ENCODE assay signal across 17 cellular contexts in the genomic region with DNA sequence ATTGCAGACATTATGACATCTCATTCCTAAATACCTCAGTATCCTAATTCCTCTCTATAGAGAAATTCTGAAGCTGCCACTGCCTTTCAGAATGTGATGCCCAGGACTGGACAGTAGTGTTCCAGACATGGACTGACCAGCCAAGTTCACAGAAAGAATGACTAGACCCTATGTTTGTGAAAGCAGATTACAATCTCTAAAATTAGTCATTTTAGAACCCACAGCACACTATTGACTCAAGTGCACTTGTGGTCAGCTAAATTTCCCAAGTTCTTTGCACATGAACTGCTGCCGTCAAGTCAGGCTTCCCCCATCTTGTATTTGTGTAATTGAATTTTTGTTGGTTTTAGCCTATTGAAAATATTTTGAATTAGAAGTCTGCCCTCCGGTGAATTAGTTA.
DNase-seq lines count a peak whose midpoint lies in the region; ATAC-seq, FAIRE-seq and TF ChIP-seq lines count a peak whose summit lies in the region.
"Had no signal": no experiment of that assay in that cellular context is flagged by ENCODE, and none has a peak within 500 bp of the region (broad histone marks: within the 10 kb centered on the region; RNA-seq: fewer than 3 reads in every experiment).

No MANE protein-coding gene starts in this region.

- no peak for TF ChIP-seq POLR2A in HepG2 (IDR thresholded peaks at IDR 0.05; ENCODE audit: insufficient read depth in 1 of 2, low read depth in 2 of 2, low read length in 2 of 2)

- no peak overlapping the region for H2BK120ac ChIP-seq in H9 (ENCODE audit: low read depth, low read length, poor library complexity, severe bottlenecking)

- H2BK12ac ChIP-seq in H9 (ENCODE audit: insufficient read length, low read depth, low read length) = no peak overlapping the region

- no peaks in the 10 kb centered on the region for H3K4me1 ChIP-seq in HepG2 (ENCODE audit: insufficient read depth, low read length)
- H3K4me1 ChIP-seq in H9 (ENCODE audit: insufficient read depth, low read length) = no peaks in the 10 kb centered on the region

- no peak overlapping the region for H4K8ac ChIP-seq in H9 (replicated peaks; ENCODE audit: insufficient read length, low read depth, low read length)

- CTCF ChIA-PET in HepG2 (lab: Yijun Ruan, JAX; ENCODE audit: low intra/inter-chr PET ratio, low total read pairs) = no interaction called here

- H3K36me3 ChIP-seq in HepG2 (replicated peaks in 1 of 2; ENCODE audit: control insufficient read depth in 1 of 2, insufficient read depth in 2 of 2, low read length in 2 of 2) = no peaks in the 10 kb centered on the region

- ATAC-seq in HepG2 (no peak), HG03460 (IDR thresholded peaks at IDR 0.05; ENCODE audit: unreplicated experiment) (no peak)
- ATAC-seq: Right ventricle myocardium inferior had no signal

- WGBS in HepG2 (ENCODE audit: low lambda C conversion rate) = 0% methylated on average over 2 of the region's 2 CpGs
- WGBS in H9 (ENCODE audit: extremely low coverage, insufficient read length, low lambda C conversion rate) = no CpG with 5 or more reads among the region's 2 CpGs

- no peak overlapping the region for H3K4me3 Mint-ChIP-seq in H9
- H3K4me3 Mint-ChIP-seq: IgD-negative memory B cell had no signal

- H3K4me3 ChIP-seq in choroid plexus epithelial cell (ENCODE audit: low read depth, low read length) (no peak overlapping the region), HepG2 (replicated peaks in 1 of 3; ENCODE audit: insufficient read depth in 1 of 3, low read depth in 2 of 3, low read length in 3 of 3) (no peak overlapping the region)
- H3K4me3 ChIP-seq: skin epidermis had no signal

- H3K79me2 ChIP-seq in HepG2 (ENCODE audit: insufficient read depth, low read length) = no peaks in the 10 kb centered on the region
- H3K79me2 ChIP-seq in H9 (ENCODE audit: insufficient read depth, low read length) = no peaks in the 10 kb centered on the region

- H2AFZ ChIP-seq in HepG2 (ENCODE audit: low read length) (no peak overlapping the region), H9 (ENCODE audit: low read length) (no peak overlapping the region)

- no peak for FAIRE-seq in HepG2 (lab: Jason Lieb, UNC)

- H3K27ac ChIP-seq in HepG2 (ENCODE audit: extremely low read length, insufficient read depth, low read length) (no peak overlapping the region), H9 (ENCODE audit: insufficient read length, low read depth, low read length) (no peak overlapping the region)
- H3K27ac ChIP-seq: skin epidermis had no signal

- H3K9me3 Mint-ChIP-seq in H9 = peaks cover 0 to 26% of the 10 kb centered on the region in 2 experiments; a peak in 2 of 5 replicates
- H3K9me3 Mint-ChIP-seq: IgD-negative memory B cell had no signal

- no peak overlapping the region for H3K9ac ChIP-seq in HepG2 (ENCODE audit: insufficient read depth, low read depth, low read length)
- H3K9ac ChIP-seq in H9 (ENCODE audit: extremely low read depth, insufficient read length, low read length) = no peak overlapping the region

- no peak overlapping the region for H4K91ac ChIP-seq in H9 (ENCODE audit: insufficient read length, low read depth, low read length)

- H3K4me2 ChIP-seq in HepG2 (ENCODE audit: low read depth, low read length) = no peak overlapping the region
- H3K4me2 ChIP-seq in H9 (ENCODE audit: insufficient read depth, insufficient read length, low read length) = no peak overlapping the region

- no peak for TF ChIP-seq EP300 in HepG2 (IDR thresholded peaks at IDR 0.05; ENCODE audit: low read depth in 2 of 2, low read length in 2 of 2)
- no peak for TF ChIP-seq EP300 in HepG2 (CRISPR knock-in tag; IDR thresholded peaks at IDR 0.05; ENCODE audit: borderline replicate concordance)

- no peak overlapping the region for H3T11ph ChIP-seq in H9 (ENCODE audit: low read length)

- H3K36me3 Mint-ChIP-seq in H9 (ENCODE audit: insufficient read depth in 1 of 3, low read depth in 3 of 3) = no peaks in the 10 kb centered on the region
- H3K36me3 Mint-ChIP-seq: IgD-negative memory B cell had no signal

- TF ChIP-seq CTCF in choroid plexus epithelial cell (conservative IDR thresholded peaks at IDR 0.05; ENCODE audit: low read depth, low read length) (no peak), HepG2 (CRISPR knock-in tag; IDR thresholded peaks at IDR 0.05) (no peak), H9 (conservative IDR thresholded peaks at IDR 0.05) (no peak)

- POLR2A ChIA-PET in HepG2 (lab: Yijun Ruan, JAX) = no interaction called here

- H2BK20ac ChIP-seq in H9 (ENCODE audit: low read depth, low read length, poor library complexity, severe bottlenecking) = no peak overlapping the region

- no peak overlapping the region for H3K18ac ChIP-seq in H9 (ENCODE audit: insufficient read length, low read depth, low read length)

- no peak overlapping the region for H3K27ac Mint-ChIP-seq in H9
- H3K27ac Mint-ChIP-seq: IgD-negative memory B cell had no signal

- no peak overlapping the region for H3K23ac ChIP-seq in H9 (ENCODE audit: insufficient read length, low read depth, low read length)

- H3K14ac ChIP-seq in H9 (ENCODE audit: insufficient read depth, low read length) = no peak overlapping the region

- no peak overlapping the region for H3K4ac ChIP-seq in H9 (ENCODE audit: low read depth, low read length)

- H3K79me1 ChIP-seq in H9 (ENCODE audit: insufficient read depth, low read depth, low read length, poor library complexity, severe bottlenecking) = no peaks in the 10 kb centered on the region

- no TSS peak for BruUV-seq in HepG2 (replicated peaks; lab: Mats Ljungman, UMichigan)

- intact Hi-C loops in HepG2 (cut with micrococcal nuclease; ENCODE audit: unreplicated experiment) = no loop called here

- TF ChIP-seq RAD21 in HepG2 (CRISPR knock-in tag; IDR thresholded peaks at IDR 0.05) = no peak

- H2BK15ac ChIP-seq in H9 (ENCODE audit: low read depth, low read length) = no peak overlapping the region

- no peak overlapping the region for H2BK5ac ChIP-seq in H9 (ENCODE audit: insufficient read length, low read length)

- no peak overlapping the region for H3K56ac ChIP-seq in H9 (ENCODE audit: insufficient read length, low read depth, low read length)

- H3K23me2 ChIP-seq in H9 (ENCODE audit: insufficient read length, low read depth, low read length, poor library complexity, severe bottlenecking) = no peaks in the 10 kb centered on the region

- peaks cover 1% of the 10 kb centered on the region; the same call in 1 of the 2 replicates for H3K27me3 Mint-ChIP-seq in H9 (ENCODE audit: low read depth)

- no peak overlapping the region for H2AK5ac ChIP-seq in H9 (ENCODE audit: insufficient read length, low read length)

- in situ Hi-C loops in HepG2 (cut with HindIII; ENCODE audit: extremely low pct_ligation_motif_present, low pct_unique_long_range_greater_than_20kb) = no loop called here

- no peaks in the 10 kb centered on the region for H3K9me3 ChIP-seq in HepG2 (ENCODE audit: low read length)
- H3K9me3 ChIP-seq in H9 (ENCODE audit: control insufficient read depth, low read depth, low read length) = peaks cover 17% of the 10 kb centered on the region

- H4K20me1 ChIP-seq in HepG2 (ENCODE audit: insufficient read depth, low read length) (no peaks in the 10 kb centered on the region), H9 (ENCODE audit: control insufficient read depth, insufficient read depth, insufficient read length) (no peaks in the 10 kb centered on the region)

- H4K5ac ChIP-seq in H9 (ENCODE audit: insufficient read length, low read depth, low read length) = no peak overlapping the region

- no peaks in the 10 kb centered on the region for H3K27me3 ChIP-seq in HepG2 (ENCODE audit: control insufficient read depth in 1 of 2, insufficient read depth in 2 of 2, low read length in 2 of 2)
- no peaks in the 10 kb centered on the region for H3K27me3 ChIP-seq in H9 (ENCODE audit: insufficient read depth, low read length)

- H3K4me1 Mint-ChIP-seq in H9 = no peaks in the 10 kb centered on the region
- H3K4me1 Mint-ChIP-seq: IgD-negative memory B cell had no signal

- peak; percentile 82 for DNase-seq in EL
- DNase-seq in NCI-H226 = peak; percentile 17
- DNase-seq in choroid plexus epithelial cell (ENCODE audit: low read depth) = peak; percentile 85
- peak; percentile 80 for DNase-seq in non-pigmented ciliary epithelial cell (ENCODE audit: low read depth)
- no peak for DNase-seq in HepG2 (ENCODE audit: low spot score)
- no peak for DNase-seq in H9
- no peak for DNase-seq in NCI-H524 treated with DMSO at 0.1 percent for 48 hours (lab: John Stamatoyannopoulos, UW)
- DNase-seq: activated CD8-positive, alpha-beta memory T cell treated with anti-CD3 and anti-CD28 coated beads for 24 hours; activated gamma-delta T cell; Calu3; central memory CD4-positive, alpha-beta T cell; NCI-H69; T-helper 9 cell had no signal

TF ChIP-seq in HepG2, 621 proteins besides CTCF, POLR2A, EP300 and RAD21 (continues in another document):
- TF ChIP-seq RXRA (CRISPR knock-in tag; IDR thresholded peaks at IDR 0.05) = no peak
- TF ChIP-seq, protein P1, sequence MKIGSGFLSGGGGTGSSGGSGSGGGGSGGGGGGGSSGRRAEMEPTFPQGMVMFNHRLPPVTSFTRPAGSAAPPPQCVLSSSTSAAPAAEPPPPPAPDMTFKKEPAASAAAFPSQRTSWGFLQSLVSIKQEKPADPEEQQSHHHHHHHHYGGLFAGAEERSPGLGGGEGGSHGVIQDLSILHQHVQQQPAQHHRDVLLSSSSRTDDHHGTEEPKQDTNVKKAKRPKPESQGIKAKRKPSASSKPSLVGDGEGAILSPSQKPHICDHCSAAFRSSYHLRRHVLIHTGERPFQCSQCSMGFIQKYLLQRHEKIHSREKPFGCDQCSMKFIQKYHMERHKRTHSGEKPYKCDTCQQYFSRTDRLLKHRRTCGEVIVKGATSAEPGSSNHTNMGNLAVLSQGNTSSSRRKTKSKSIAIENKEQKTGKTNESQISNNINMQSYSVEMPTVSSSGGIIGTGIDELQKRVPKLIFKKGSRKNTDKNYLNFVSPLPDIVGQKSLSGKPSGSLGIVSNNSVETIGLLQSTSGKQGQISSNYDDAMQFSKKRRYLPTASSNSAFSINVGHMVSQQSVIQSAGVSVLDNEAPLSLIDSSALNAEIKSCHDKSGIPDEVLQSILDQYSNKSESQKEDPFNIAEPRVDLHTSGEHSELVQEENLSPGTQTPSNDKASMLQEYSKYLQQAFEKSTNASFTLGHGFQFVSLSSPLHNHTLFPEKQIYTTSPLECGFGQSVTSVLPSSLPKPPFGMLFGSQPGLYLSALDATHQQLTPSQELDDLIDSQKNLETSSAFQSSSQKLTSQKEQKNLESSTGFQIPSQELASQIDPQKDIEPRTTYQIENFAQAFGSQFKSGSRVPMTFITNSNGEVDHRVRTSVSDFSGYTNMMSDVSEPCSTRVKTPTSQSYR (CRISPR knock-in tag; IDR thresholded peaks at IDR 0.05; ENCODE audit: borderline replicate concordance) = no peak
- TF ChIP-seq MED8 (CRISPR knock-in tag; IDR thresholded peaks at IDR 0.05; ENCODE audit: insufficient replicate concordance) = no peak
- TF ChIP-seq GATA4 (IDR thresholded peaks at IDR 0.05; ENCODE audit: borderline replicate concordance, low read depth) = no peak
- TF ChIP-seq ATF7-NPFF (CRISPR knock-in tag; IDR thresholded peaks at IDR 0.05; ENCODE audit: low read depth) = no peak
- no peak for TF ChIP-seq KLF15 (CRISPR knock-in tag; IDR thresholded peaks at IDR 0.05; ENCODE audit: borderline replicate concordance)
- TF ChIP-seq PITX1 (CRISPR knock-in tag; IDR thresholded peaks at IDR 0.05) = no peak
- TF ChIP-seq NBN (conservative IDR thresholded peaks at IDR 0.05) = no peak
- no peak for TF ChIP-seq SMARCC2 (IDR thresholded peaks at IDR 0.05)
- no peak for TF ChIP-seq HOXA7 (CRISPR knock-in tag; IDR thresholded peaks at IDR 0.05)

Comparison
In these comparisons a context has a peak if more than half of its experiments do, and no peak if none do; other contexts are left out.
1. DNase-seq: peak in EL (single experiment), NCI-H226 (single experiment), choroid plexus epithelial cell (single experiment) and non-pigmented ciliary epithelial cell (single experiment); none in HepG2 (single experiment), H9 (single experiment) and NCI-H524 treated with DMSO at 0.1 percent for 48 hours (single experiment).